In the genomic region with DNA sequence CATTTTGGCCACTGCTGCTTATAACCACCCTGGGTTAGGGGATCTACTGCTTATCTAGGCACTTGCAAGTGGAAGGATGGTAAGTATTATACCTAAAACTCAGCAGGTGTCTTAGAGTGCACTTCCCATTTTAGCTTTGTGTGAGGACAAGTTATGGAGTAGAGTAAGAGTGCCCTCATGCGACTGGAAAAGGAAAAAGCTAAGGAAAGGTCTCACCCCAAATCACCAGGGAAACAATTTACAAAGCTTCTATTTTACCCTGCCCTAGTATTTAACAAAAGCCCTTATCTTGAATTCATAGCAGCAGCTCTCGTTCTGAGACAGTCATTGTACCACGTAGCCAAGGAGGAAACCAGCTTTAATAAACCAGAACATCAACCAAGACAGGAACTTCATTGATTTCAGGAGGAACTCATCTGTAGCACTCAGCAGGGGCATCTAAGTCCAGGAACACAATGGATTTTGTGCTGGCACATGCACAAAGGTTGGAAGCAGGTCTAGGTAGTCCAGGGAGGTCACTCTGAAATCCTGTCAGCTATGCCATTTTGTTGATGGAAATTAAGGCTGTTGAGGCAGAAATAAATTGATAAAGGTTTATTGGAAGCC, we compare ENCODE assay signal across 1 cellular context.
TF ChIP-seq lines count a peak whose summit lies in the region.

No MANE protein-coding gene starts in this region.

TF ChIP-seq in K562, 482 proteins besides CTCF, POLR2A, EP300 and RAD21:
- TF ChIP-seq ELF1 (tag; IDR thresholded peaks at IDR 0.05) (0 out of 2 replicates have a peak, but pooled peaks have one; percentile 22), SMC3 (conservative IDR thresholded peaks at IDR 0.05; ENCODE audit: insufficient read depth, low read depth, low read length) (peak; percentile 81), NFIX (CRISPR knock-in tag; IDR thresholded peaks at IDR 0.05; ENCODE audit: low read depth) (no peak), SPI1 (IDR thresholded peaks at IDR 0.05; ENCODE audit: borderline replicate concordance, low read depth, low read length) (peak; percentile 96), CREB1 (IDR thresholded peaks at IDR 0.05) (no peak), CREB1 (CRISPR knock-in tag; IDR thresholded peaks at IDR 0.05) (no peak), SNIP1 (IDR thresholded peaks at IDR 0.05; ENCODE audit: low read depth) (no peak), GTF2E2 (tag; IDR thresholded peaks at IDR 0.05) (no peak), PRMT5 (CRISPR knock-in tag; IDR thresholded peaks at IDR 0.05) (no peak), SOX6 (IDR thresholded peaks at IDR 0.05) (0 out of 2 replicates have a peak, but pooled peaks have one; percentile 15), RCOR1 (IDR thresholded peaks at IDR 0.05; ENCODE audit: borderline replicate concordance in 1 of 2, low read depth in 2 of 2, low read length in 2 of 2) (peak in 1 of 2 experiments; percentile 42; a peak in 1 of 4 replicates), CTBP1 (IDR thresholded peaks at IDR 0.05; ENCODE audit: borderline replicate concordance) (peak; percentile 21; the same call in 1 of the 2 replicates), JUND (IDR thresholded peaks at IDR 0.05; ENCODE audit: borderline replicate concordance, low read depth, low read length) (0 out of 2 replicates have a peak, but pooled peaks have one; percentile 15), JUND (tag; IDR thresholded peaks at IDR 0.05; ENCODE audit: borderline replicate concordance, low read depth, low read length) (no peak), ZNF431 (CRISPR knock-in tag; IDR thresholded peaks at IDR 0.05) (no peak), ZNF316 (IDR thresholded peaks at IDR 0.05) (no peak), RFX1 (IDR thresholded peaks at IDR 0.05) (peak; percentile 48; the same call in 1 of the 2 replicates)
- TF ChIP-seq, protein P1, sequence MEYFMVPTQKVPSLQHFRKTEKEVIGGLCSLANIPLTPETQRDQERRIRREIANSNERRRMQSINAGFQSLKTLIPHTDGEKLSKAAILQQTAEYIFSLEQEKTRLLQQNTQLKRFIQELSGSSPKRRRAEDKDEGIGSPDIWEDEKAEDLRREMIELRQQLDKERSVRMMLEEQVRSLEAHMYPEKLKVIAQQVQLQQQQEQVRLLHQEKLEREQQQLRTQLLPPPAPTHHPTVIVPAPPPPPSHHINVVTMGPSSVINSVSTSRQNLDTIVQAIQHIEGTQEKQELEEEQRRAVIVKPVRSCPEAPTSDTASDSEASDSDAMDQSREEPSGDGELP (CRISPR knock-in tag; IDR thresholded peaks at IDR 0.05; ENCODE audit: borderline replicate concordance): no peak
- TF ChIP-seq, protein P2, sequence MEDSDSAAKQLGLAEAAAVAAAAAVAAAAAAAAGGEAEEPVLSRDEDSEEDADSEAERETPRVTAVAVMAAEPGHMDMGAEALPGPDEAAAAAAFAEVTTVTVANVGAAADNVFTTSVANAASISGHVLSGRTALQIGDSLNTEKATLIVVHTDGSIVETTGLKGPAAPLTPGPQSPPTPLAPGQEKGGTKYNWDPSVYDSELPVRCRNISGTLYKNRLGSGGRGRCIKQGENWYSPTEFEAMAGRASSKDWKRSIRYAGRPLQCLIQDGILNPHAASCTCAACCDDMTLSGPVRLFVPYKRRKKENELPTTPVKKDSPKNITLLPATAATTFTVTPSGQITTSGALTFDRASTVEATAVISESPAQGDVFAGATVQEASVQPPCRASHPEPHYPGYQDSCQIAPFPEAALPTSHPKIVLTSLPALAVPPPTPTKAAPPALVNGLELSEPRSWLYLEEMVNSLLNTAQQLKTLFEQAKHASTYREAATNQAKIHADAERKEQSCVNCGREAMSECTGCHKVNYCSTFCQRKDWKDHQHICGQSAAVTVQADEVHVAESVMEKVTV (CRISPR knock-in tag; IDR thresholded peaks at IDR 0.05): peak; percentile 76
- TF ChIP-seq, protein P3, sequence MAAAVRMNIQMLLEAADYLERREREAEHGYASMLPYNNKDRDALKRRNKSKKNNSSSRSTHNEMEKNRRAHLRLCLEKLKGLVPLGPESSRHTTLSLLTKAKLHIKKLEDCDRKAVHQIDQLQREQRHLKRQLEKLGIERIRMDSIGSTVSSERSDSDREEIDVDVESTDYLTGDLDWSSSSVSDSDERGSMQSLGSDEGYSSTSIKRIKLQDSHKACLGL (CRISPR knock-in tag; IDR thresholded peaks at IDR 0.05; ENCODE audit: borderline replicate concordance, poor library complexity, severe bottlenecking): no peak
TF ChIP-seq in K562: peak in this region for 9.
